22 cellular contexts compared by ENCODE assay signal in genomic region chr10:16909961-16910794, GRCh38.
DNase-seq lines count a peak whose midpoint lies in the region; ATAC-seq, FAIRE-seq and TF ChIP-seq lines count a peak whose summit lies in the region.
"Had no signal": no experiment of that assay in that cellular context is flagged by ENCODE, and none has a peak within 500 bp of the region (broad histone marks: within the 10 kb centered on the region; RNA-seq: fewer than 3 reads in every experiment).

No MANE protein-coding gene starts in this region.

- H3K79me2 ChIP-seq in endothelial cell of umbilical vein (ENCODE audit: control insufficient read depth, insufficient read depth, low read length), result no peaks in the 10 kb centered on the region
- H3K79me2 ChIP-seq: hepatocyte had no signal

- BruUV-seq in endothelial cell of umbilical vein (replicated peaks; lab: Mats Ljungman, UMichigan), result no TSS peak

- H3K27ac ChIP-seq in endothelial cell of umbilical vein (ENCODE audit: insufficient read depth, low read depth, low read length), result peak overlapping the region; percentile 82
- no peak overlapping the region for H3K27ac ChIP-seq in upper lobe of right lung
- H3K27ac ChIP-seq: hepatocyte, transverse colon, WERI-Rb-1 had no signal

- H3K27me3 Mint-ChIP-seq in activated CD4-positive, alpha-beta T cell treated with anti-CD3 and anti-CD28 coated beads for 36 hours, result no peaks in the 10 kb centered on the region
- H3K27me3 Mint-ChIP-seq: activated naive CD8-positive, alpha-beta T cell treated with anti-CD3 and anti-CD28 coated beads, Interleukin-2, amount 50 U/mL, for 24 hours; CD4-positive, alpha-beta T cell had no signal

- TF ChIP-seq CTCF in endothelial cell of umbilical vein (IDR thresholded peaks at IDR 0.05; ENCODE audit: extremely low read depth in 1 of 2, insufficient read depth in 1 of 2, low read depth in 1 of 2, low read length in 2 of 2), result no peak
- TF ChIP-seq CTCF in upper lobe of right lung (IDR thresholded peaks at IDR 0.05), result no peak

- peak overlapping the region; percentile 75 for H2AFZ ChIP-seq in endothelial cell of umbilical vein (ENCODE audit: low read depth, low read length)
- H2AFZ ChIP-seq: hepatocyte had no signal

- CTCF ChIA-PET in activated CD4-positive, alpha-beta T cell treated with anti-CD3 and anti-CD28 coated beads for 36 hours (lab: Charles Lee), result no interaction called here
- CTCF ChIA-PET in endothelial cell of umbilical vein (lab: Charles Lee), result interaction anchor here (1.2 kb wide), 1 partner anchor 58 kb away, joined by 7 read pairs; no protein-coding TSS in a partner anchor

- H3K9me1 ChIP-seq in endothelial cell of umbilical vein (replicated peaks; ENCODE audit: control insufficient read depth, extremely low read depth, insufficient read depth, low read length), result no peaks in the 10 kb centered on the region

- no peak for DNase-seq in activated CD4-positive, alpha-beta T cell treated with anti-CD3 and anti-CD28 coated beads for 36 hours
- DNase-seq in activated CD4-positive, alpha-beta T cell treated with anti-CD3 and anti-CD28 coated beads for 1 hour, result no peak
- peak; percentile 27 for DNase-seq in RKO (ENCODE audit: low spot score)
- DNase-seq in endothelial cell of umbilical vein (ENCODE audit: low read depth, low spot score), result peak; percentile 60
- DNase-seq in upper lobe of right lung, result no peak
- no peak for DNase-seq in EL
- DNase-seq in GM19240 (ENCODE audit: insufficient read length, low spot score), result no peak
- DNase-seq in activated CD8-positive, alpha-beta memory T cell treated with anti-CD3 and anti-CD28 coated beads for 24 hours, result no peak
- DNase-seq: activated naive CD8-positive, alpha-beta T cell treated with anti-CD3 and anti-CD28 coated beads, Interleukin-2, amount 50 U/mL, for 24 hours; caudate nucleus; CD4-positive, alpha-beta T cell; DMS79 treated with DMSO at 0.1 percent for 48 hours; NCI-H1694 treated with DMSO at 0.1 percent for 48 hours; NCI-H446; retina; stimulated activated CD4-positive, alpha-beta T cell treated with anti-CD3 and anti-CD28 coated beads, Interleukin-15, amount 100 ng/mL, for 24 hours; stimulated activated naive CD4-positive, alpha-beta T cell; transverse colon; WERI-Rb-1 had no signal

- peak overlapping the region; percentile 16 for H3K9ac ChIP-seq in endothelial cell of umbilical vein (replicated peaks; ENCODE audit: extremely low read depth, insufficient read depth, low read length)

- no peaks in the 10 kb centered on the region for H3K9me3 Mint-ChIP-seq in activated CD4-positive, alpha-beta T cell treated with anti-CD3 and anti-CD28 coated beads for 36 hours (ENCODE audit: low read depth)
- H3K9me3 Mint-ChIP-seq: activated naive CD8-positive, alpha-beta T cell treated with anti-CD3 and anti-CD28 coated beads, Interleukin-2, amount 50 U/mL, for 24 hours; CD4-positive, alpha-beta T cell had no signal

- H4K20me1 ChIP-seq in endothelial cell of umbilical vein (replicated peaks; ENCODE audit: control insufficient read depth, extremely low read depth, insufficient read depth, low read length), result no peaks in the 10 kb centered on the region

- peak overlapping the region; percentile 3 for H3K4me2 ChIP-seq in endothelial cell of umbilical vein (ENCODE audit: insufficient read depth, low read length)
- H3K4me2 ChIP-seq: hepatocyte had no signal

- H3K4me3 Mint-ChIP-seq in activated CD4-positive, alpha-beta T cell treated with anti-CD3 and anti-CD28 coated beads for 36 hours, result no peak overlapping the region
- H3K4me3 Mint-ChIP-seq: activated naive CD8-positive, alpha-beta T cell treated with anti-CD3 and anti-CD28 coated beads, Interleukin-2, amount 50 U/mL, for 24 hours; CD4-positive, alpha-beta T cell; neural crest cell had no signal

- peak; percentile 64 for FAIRE-seq in endothelial cell of umbilical vein (lab: Jason Lieb, UNC)
- FAIRE-seq: GM18507 had no signal

- H3K36me3 Mint-ChIP-seq in activated CD4-positive, alpha-beta T cell treated with anti-CD3 and anti-CD28 coated beads for 36 hours (ENCODE audit: low read depth), result peaks cover 8% of the 10 kb centered on the region

- no peak for TF ChIP-seq POLR2A in endothelial cell of umbilical vein (IDR thresholded peaks at IDR 0.05; ENCODE audit: low read depth, low read length)

- no peak overlapping the region for H3K27ac Mint-ChIP-seq in activated CD4-positive, alpha-beta T cell treated with anti-CD3 and anti-CD28 coated beads for 36 hours
- H3K27ac Mint-ChIP-seq: activated naive CD8-positive, alpha-beta T cell treated with anti-CD3 and anti-CD28 coated beads, Interleukin-2, amount 50 U/mL, for 24 hours; CD4-positive, alpha-beta T cell had no signal

- no peak overlapping the region for H3K4me3 ChIP-seq in endothelial cell of umbilical vein (replicated peaks in 1 of 3; ENCODE audit: insufficient read depth in 1 of 3, low read depth in 1 of 3, low read length in 3 of 3)
- H3K4me3 ChIP-seq in upper lobe of right lung, result no peak overlapping the region
- H3K4me3 ChIP-seq: hepatocyte, transverse colon had no signal

- dilution Hi-C loops in endothelial cell of umbilical vein (cut with MboI; ENCODE audit: extremely low pct_ligation_motif_present, low sequenced_read_pairs), result no loop called here

- H3K4me1 ChIP-seq in endothelial cell of umbilical vein (ENCODE audit: control insufficient read depth, extremely low read depth, insufficient read depth, low read length), result peaks cover 20% of the 10 kb centered on the region
- H3K4me1 ChIP-seq in upper lobe of right lung, result no peaks in the 10 kb centered on the region
- H3K4me1 ChIP-seq: transverse colon had no signal

- peaks cover 6% of the 10 kb centered on the region for H3K4me1 Mint-ChIP-seq in activated CD4-positive, alpha-beta T cell treated with anti-CD3 and anti-CD28 coated beads for 36 hours

- H3K27me3 ChIP-seq in endothelial cell of umbilical vein (ENCODE audit: control insufficient read depth in 2 of 2, insufficient read depth in 2 of 2, low read length in 2 of 2) (no peaks in the 10 kb centered on the region), upper lobe of right lung (no peaks in the 10 kb centered on the region)
- H3K27me3 ChIP-seq: hepatocyte, transverse colon had no signal

- POLR2A ChIA-PET in activated CD4-positive, alpha-beta T cell treated with anti-CD3 and anti-CD28 coated beads for 36 hours (lab: Charles Lee), result no interaction called here
- POLR2A ChIA-PET in endothelial cell of umbilical vein (lab: Charles Lee), result no interaction called here

- H3K9me3 ChIP-seq in endothelial cell of umbilical vein (replicated peaks; ENCODE audit: control insufficient read depth, insufficient read depth, low read length) (no peaks in the 10 kb centered on the region), upper lobe of right lung (no peaks in the 10 kb centered on the region)
- H3K9me3 ChIP-seq: transverse colon had no signal

- intact Hi-C loops in activated CD4-positive, alpha-beta T cell treated with anti-CD3 and anti-CD28 coated beads for 36 hours (cut with DNase I, micrococcal nuclease), result no loop called here
- intact Hi-C loops in endothelial cell of umbilical vein (cut with micrococcal nuclease), result loop anchor here (1.0 to 5.0 kb wide), 6 partner anchors 9 to 152 kb away; no protein-coding TSS in a partner anchor
- intact Hi-C loops in upper lobe of right lung (cut with DNase I), result no loop called here

- peak; percentile 23 for ATAC-seq in activated CD4-positive, alpha-beta T cell treated with anti-CD3 and anti-CD28 coated beads for 36 hours
- peak; percentile 67 for ATAC-seq in upper lobe of right lung
- ATAC-seq: activated naive CD8-positive, alpha-beta T cell treated with anti-CD3 and anti-CD28 coated beads, Interleukin-2, amount 50 U/mL, for 24 hours had no signal

- H3K36me3 ChIP-seq in endothelial cell of umbilical vein (ENCODE audit: control insufficient read depth in 2 of 2, extremely low read depth in 1 of 2, insufficient read depth in 2 of 2, low read length in 2 of 2) (no peaks in the 10 kb centered on the region), upper lobe of right lung (no peaks in the 10 kb centered on the region)
- H3K36me3 ChIP-seq: transverse colon, WERI-Rb-1 had no signal

TF ChIP-seq in endothelial cell of umbilical vein, 7 proteins besides CTCF, POLR2A, EP300 and RAD21:
- no peak for TF ChIP-seq MAX (IDR thresholded peaks at IDR 0.05; ENCODE audit: insufficient read depth, insufficient read length)
- peak; percentile 10 for TF ChIP-seq GATA2 (IDR thresholded peaks at IDR 0.05; ENCODE audit: insufficient read depth, insufficient read length, low read depth, low read length)
- no peak for TF ChIP-seq POLR2AphosphoS5 (IDR thresholded peaks at IDR 0.05; ENCODE audit: insufficient read depth, low read depth, low read length)
- TF ChIP-seq JUN (IDR thresholded peaks at IDR 0.05; ENCODE audit: borderline replicate concordance, insufficient read depth, insufficient read length, low read depth), result peak; percentile 35
- TF ChIP-seq FOS (IDR thresholded peaks at IDR 0.05; ENCODE audit: borderline replicate concordance, insufficient read depth, low read length), result peak; percentile 71
- TF ChIP-seq EZH2 (IDR thresholded peaks at IDR 0.05; ENCODE audit: borderline replicate concordance, low read depth, low read length, severe bottlenecking), result no peak
- no peak for TF ChIP-seq MYC (IDR thresholded peaks at IDR 0.05; ENCODE audit: low read depth, low read length)

Comparison
In these comparisons a context has a peak if more than half of its experiments do, and no peak if none do; other contexts are left out.
1. DNase-seq: peak in RKO (single experiment) and endothelial cell of umbilical vein (single experiment); none in activated CD4-positive, alpha-beta T cell treated with anti-CD3 and anti-CD28 coated beads for 36 hours (single experiment), activated CD4-positive, alpha-beta T cell treated with anti-CD3 and anti-CD28 coated beads for 1 hour (single experiment), upper lobe of right lung (single experiment), EL (single experiment), GM19240 (single experiment) and activated CD8-positive, alpha-beta memory T cell treated with anti-CD3 and anti-CD28 coated beads for 24 hours (single experiment).